Comparison of ENCODE assay signal across 1 cellular context in genomic region chr12:26088999-26089398, GRCh38.
TF ChIP-seq lines count a peak whose summit lies in the region.

No MANE protein-coding gene starts in this region.

TF ChIP-seq in IMR-90, 13 proteins besides CTCF, POLR2A, EP300 and RAD21 (continued from another document):
- no peak for TF ChIP-seq NFE2L2 (IDR thresholded peaks at IDR 0.05; ENCODE audit: low read depth, low read length)
- TF ChIP-seq ELK1 (IDR thresholded peaks at IDR 0.05; ENCODE audit: borderline replicate concordance, low read depth, low read length), result no peak
- no peak for TF ChIP-seq RCOR1 (IDR thresholded peaks at IDR 0.05; ENCODE audit: insufficient replicate concordance, low read length)
- TF ChIP-seq BHLHE40 (IDR thresholded peaks at IDR 0.05; ENCODE audit: low read depth, low read length), result no peak
- TF ChIP-seq MAZ (IDR thresholded peaks at IDR 0.05; ENCODE audit: borderline replicate concordance, low read depth, low read length), result no peak
- no peak for TF ChIP-seq MAFK (IDR thresholded peaks at IDR 0.05; ENCODE audit: low read depth, low read length)
- TF ChIP-seq MXI1 (IDR thresholded peaks at IDR 0.05; ENCODE audit: borderline replicate concordance, low read depth, low read length), result no peak
